ENCODE assay signal across 18 cellular contexts in the genomic region with DNA sequence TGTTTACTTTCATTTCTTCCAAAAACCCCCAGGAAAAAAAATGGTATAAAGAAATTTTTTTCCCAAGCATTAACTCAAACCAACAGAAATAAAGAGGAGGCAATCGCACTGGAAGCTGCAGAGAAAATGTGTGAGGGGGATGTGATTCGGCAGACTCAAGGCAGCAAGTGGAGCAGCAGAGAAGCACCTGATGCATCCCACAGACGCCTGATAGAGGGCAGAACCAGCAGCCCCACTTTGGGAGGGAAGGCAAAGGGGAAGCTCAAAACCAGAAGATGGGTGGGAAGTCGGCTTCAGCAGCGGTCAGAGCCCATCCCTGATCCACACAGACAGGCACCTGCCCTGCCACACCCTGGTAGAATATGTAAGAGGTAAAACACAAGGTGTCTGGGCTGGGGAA.
"Had no signal": no experiment of that assay in that cellular context is flagged by ENCODE, and none has a peak within 500 bp of the region (broad histone marks: within the 10 kb centered on the region; RNA-seq: fewer than 3 reads in every experiment).

No MANE protein-coding gene starts in this region.

- H3K4me1 Mint-ChIP-seq: mesothelial cell of epicardium; naive thymus-derived CD4-positive, alpha-beta T cell had no signal

- H3K36me3 Mint-ChIP-seq: mesothelial cell of epicardium had no signal

- H3K4me3 Mint-ChIP-seq: mesothelial cell of epicardium; naive thymus-derived CD4-positive, alpha-beta T cell had no signal

- H3K27ac Mint-ChIP-seq: mesothelial cell of epicardium; naive thymus-derived CD4-positive, alpha-beta T cell had no signal

- H3K27me3 ChIP-seq: dorsolateral prefrontal cortex, esophagus muscularis mucosa, foreskin keratinocyte, gastroesophageal sphincter, heart left ventricle, hepatocyte, left lung had no signal

- H3K36me3 ChIP-seq: gastroesophageal sphincter, heart left ventricle, left lung, lower lobe of right lung had no signal

- ATAC-seq: foreskin keratinocyte; gastroesophageal sphincter; heart left ventricle; left cardiac atrium; left lung; left ventricle myocardium superior; lower lobe of right lung; naive thymus-derived CD4-positive, alpha-beta T cell had no signal

- DNase-seq: dermis blood vessel endothelial cell; dorsolateral prefrontal cortex; effector CD4-positive, alpha-beta T cell; effector memory CD4-positive, alpha-beta T cell; foreskin keratinocyte; heart left ventricle; hypothalamus; left cardiac atrium; left lung; left ventricle myocardium superior; lower lobe of right lung; mesenchymal stem cell; naive thymus-derived CD4-positive, alpha-beta T cell had no signal

- H3K4me3 ChIP-seq: coronary artery, dorsolateral prefrontal cortex, esophagus muscularis mucosa, gastroesophageal sphincter, heart left ventricle, hepatocyte, left lung, lower lobe of right lung had no signal

- H3K27ac ChIP-seq: coronary artery, esophagus muscularis mucosa, foreskin keratinocyte, gastroesophageal sphincter, heart left ventricle, hepatocyte, left lung, lower lobe of right lung had no signal

- H3K9me3 Mint-ChIP-seq: naive thymus-derived CD4-positive, alpha-beta T cell had no signal

- H3K4me1 ChIP-seq: esophagus muscularis mucosa, foreskin keratinocyte, gastroesophageal sphincter, heart left ventricle, left lung, lower lobe of right lung had no signal

- H3K9me3 ChIP-seq: esophagus muscularis mucosa, gastroesophageal sphincter, heart left ventricle, left lung, lower lobe of right lung had no signal
